ENCODE assay signal across 16 cellular contexts in the genomic region with DNA sequence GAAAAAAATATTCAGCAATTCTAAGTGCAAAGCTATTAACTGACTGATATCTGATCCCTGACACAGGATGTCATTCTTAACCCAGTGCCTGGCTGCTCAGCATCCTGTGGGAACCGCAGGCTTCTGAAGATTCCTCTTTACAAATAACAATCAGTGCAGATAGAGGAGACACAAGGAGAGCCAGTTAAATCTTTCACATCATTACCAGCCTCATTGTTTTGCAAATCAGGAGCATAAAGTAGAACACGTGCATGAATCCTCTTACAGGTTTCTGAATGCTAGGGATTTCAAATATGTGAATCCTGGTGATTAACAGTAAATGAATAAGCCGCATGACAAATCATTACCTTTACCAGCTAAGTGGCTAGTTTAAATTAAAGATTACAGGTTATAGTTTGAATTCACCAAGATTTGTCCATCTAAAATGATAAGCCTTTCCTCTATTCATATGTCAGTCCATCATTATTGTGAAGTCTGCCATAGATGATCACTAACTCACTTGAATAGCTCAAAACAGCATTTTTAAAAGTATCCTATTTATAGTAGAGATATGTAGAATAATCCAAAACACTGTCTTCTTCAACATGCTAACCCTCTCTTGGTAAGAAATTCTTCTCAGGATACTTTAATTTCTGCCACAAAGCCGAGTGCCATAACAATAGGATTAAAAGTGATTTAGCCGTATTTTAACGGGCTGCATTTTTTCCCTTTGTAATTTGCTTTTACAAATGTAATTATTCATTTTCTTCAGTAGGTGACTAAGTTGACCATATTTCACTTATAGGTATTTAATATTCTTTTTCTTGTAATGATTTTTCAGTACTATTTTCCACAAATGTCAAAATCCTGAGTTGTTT.
DNase-seq lines count a peak whose midpoint lies in the region; FAIRE-seq and TF ChIP-seq lines count a peak whose summit lies in the region.
"Had no signal": no experiment of that assay in that cellular context is flagged by ENCODE, and none has a peak within 500 bp of the region (broad histone marks: within the 10 kb centered on the region; RNA-seq: fewer than 3 reads in every experiment).

No MANE protein-coding gene starts in this region.

- no peaks in the 10 kb centered on the region for H3K27me3 Mint-ChIP-seq in osteocyte (ENCODE audit: unreplicated experiment)
- H3K27me3 Mint-ChIP-seq: CD8-positive, alpha-beta memory T cell; T-cell had no signal

- H3K4me1 Mint-ChIP-seq in osteocyte (ENCODE audit: unreplicated experiment), result peaks cover 86% of the 10 kb centered on the region
- H3K4me1 Mint-ChIP-seq: CD8-positive, alpha-beta memory T cell; immature natural killer cell; T-cell had no signal

- no peaks in the 10 kb centered on the region for H3K9me3 Mint-ChIP-seq in osteocyte (ENCODE audit: unreplicated experiment)

- no peaks in the 10 kb centered on the region for H3K36me3 ChIP-seq in H7 (replicated peaks; ENCODE audit: control insufficient read depth, insufficient read depth, low read length)

- DNase-seq in H7, result peak; percentile 14
- DNase-seq in RCC 7860 (ENCODE audit: low spot score), result peak; percentile 33
- DNase-seq in glomerular visceral epithelial cell (ENCODE audit: extremely low spot score), result peak; percentile 56
- no peak for DNase-seq in osteocyte (ENCODE audit: extremely low spot score, unreplicated experiment)
- no peak for DNase-seq in activated T-cell treated with anti-CD3 and anti-CD28 coated beads for 4 hours
- DNase-seq in SKM-1 treated with dmso at 0.1 percent for 144 hours (lab: John Stamatoyannopoulos, UW; ENCODE audit: unreplicated experiment), result no peak
- DNase-seq in activated CD4-positive, alpha-beta T cell treated with anti-CD3 and anti-CD28 coated beads for 4 hours, result no peak
- DNase-seq: activated CD4-positive, alpha-beta T cell treated with anti-CD3 and anti-CD28 coated beads, Interleukin-2, amount 50 U/mL, for 1 hour; activated effector memory CD4-positive, alpha-beta T cell treated with anti-CD3 and anti-CD28 coated beads, Interleukin-2, amount 50 U/mL, for 16 hours; CD8-positive, alpha-beta memory T cell; central memory CD4-positive, alpha-beta T cell; immature natural killer cell; NCI-H1048; NK-92 treated with Interleukin-12 subunit alpha and Interleukin-12 subunit beta, amount 100 ng/mL, for 24 hours; T-cell had no signal

- peak; percentile 72 for FAIRE-seq in RCC 7860 (lab: Jason Lieb, UNC)

- peak overlapping the region; percentile 100 for H3K27ac Mint-ChIP-seq in osteocyte (ENCODE audit: unreplicated experiment)
- H3K27ac Mint-ChIP-seq: CD8-positive, alpha-beta memory T cell; immature natural killer cell; T-cell had no signal

- H3K4me3 Mint-ChIP-seq in osteocyte (ENCODE audit: unreplicated experiment), result peak overlapping the region; percentile 50
- H3K4me3 Mint-ChIP-seq: CD8-positive, alpha-beta memory T cell; immature natural killer cell; T-cell had no signal

- peaks cover 18% of the 10 kb centered on the region for H3K36me3 Mint-ChIP-seq in osteocyte (ENCODE audit: unreplicated experiment)
- H3K36me3 Mint-ChIP-seq: immature natural killer cell, T-cell had no signal

- H3K4me3 ChIP-seq in H7 (ENCODE audit: insufficient read depth, low read depth, low read length), result no peak overlapping the region
- H3K4me3 ChIP-seq: skin epidermis had no signal

- no peak for TF ChIP-seq CTCF in osteocyte (IDR thresholded peaks at IDR 0.05)

- no peaks in the 10 kb centered on the region for H3K27me3 ChIP-seq in H7 (ENCODE audit: control insufficient read depth, insufficient read depth, low read length)

Comparison
In these comparisons a context has a peak if more than half of its experiments do, and no peak if none do; other contexts are left out.
1. DNase-seq: peak in H7 (single experiment), RCC 7860 (single experiment) and glomerular visceral epithelial cell (single experiment); none in osteocyte (single experiment), activated T-cell treated with anti-CD3 and anti-CD28 coated beads for 4 hours (single experiment), SKM-1 treated with dmso at 0.1 percent for 144 hours (single experiment) and activated CD4-positive, alpha-beta T cell treated with anti-CD3 and anti-CD28 coated beads for 4 hours (0 of 2).